In the genomic region with DNA sequence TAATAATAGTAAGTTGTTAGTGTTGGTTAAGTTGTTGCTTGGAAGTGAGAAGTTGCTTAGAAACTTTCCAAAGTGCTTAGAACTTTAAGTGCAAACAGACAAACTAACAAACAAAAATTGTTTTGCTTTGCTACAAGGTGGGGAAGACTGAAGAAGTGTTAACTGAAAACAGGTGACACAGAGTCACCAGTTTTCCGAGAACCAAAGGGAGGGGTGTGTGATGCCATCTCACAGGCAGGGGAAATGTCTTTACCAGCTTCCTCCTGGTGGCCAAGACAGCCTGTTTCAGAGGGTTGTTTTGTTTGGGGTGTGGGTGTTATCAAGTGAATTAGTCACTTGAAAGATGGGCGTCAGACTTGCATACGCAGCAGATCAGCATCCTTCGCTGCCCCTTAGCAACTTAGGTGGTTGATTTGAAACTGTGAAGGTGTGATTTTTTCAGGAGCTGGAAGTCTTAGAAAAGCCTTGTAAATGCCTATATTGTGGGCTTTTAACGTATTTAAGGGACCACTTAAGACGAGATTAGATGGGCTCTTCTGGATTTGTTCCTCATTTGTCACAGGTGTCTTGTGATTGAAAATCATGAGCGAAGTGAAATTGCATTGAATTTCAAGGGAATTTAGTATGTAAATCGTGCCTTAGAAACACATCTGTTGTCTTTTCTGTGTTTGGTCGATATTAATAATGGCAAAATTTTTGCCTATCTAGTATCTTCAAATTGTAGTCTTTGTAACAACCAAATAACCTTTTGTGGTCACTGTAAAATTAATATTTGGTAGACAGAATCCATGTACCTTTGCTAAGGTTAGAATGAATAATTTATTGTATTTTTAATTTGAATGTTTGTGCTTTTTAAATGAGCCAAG, we compare ENCODE assay signal across 8 cellular contexts. TPM values are rescaled to one million over a fixed set of nuclear protein-coding genes. Genes with fewer than 3 reads are reported as not detected.
DNase-seq lines count a peak whose midpoint lies in the region; ATAC-seq and TF ChIP-seq lines count a peak whose summit lies in the region.

No MANE protein-coding gene starts in this region.

- H3K4me1 ChIP-seq in adipocyte (ENCODE audit: control insufficient read depth, insufficient read depth, low read length) (peaks cover 5% of the 10 kb centered on the region), iPS-15b (ENCODE audit: control insufficient read depth, insufficient read depth, low read length) (peaks cover 21% of the 10 kb centered on the region), spleen (peaks cover 40 to 65% (median 57%) of the 10 kb centered on the region in 6 donors)

- TF ChIP-seq POLR2A in spleen (IDR thresholded peaks at IDR 0.05): peak; percentile 74 to 89 (median 87)

- WGBS in spleen, 5 donors: 0 to 1% (median 0%) methylated on average over 9 of the region's 9 CpGs

- H3K36me3 ChIP-seq in adipocyte (ENCODE audit: control insufficient read depth, insufficient read depth, low read length, severe bottlenecking) (peaks cover 41% of the 10 kb centered on the region), iPS-15b (ENCODE audit: control insufficient read depth, insufficient read depth, low read length) (no peaks in the 10 kb centered on the region), spleen (peaks cover 0 to 53% (median 4%) of the 10 kb centered on the region in 6 donors)

- TF ChIP-seq CTCF in spleen (IDR thresholded peaks at IDR 0.05 in 8 of 11, conservative IDR thresholded peaks at IDR 0.05 in 3 of 11): peak in 9 of 11 experiments; percentile 36 to 88 (median 64)

- DNase-seq in DMS53 (lab: John Stamatoyannopoulos, UW) (peak; percentile 71), DMS53 treated with DMSO at 0.1 percent for 48 hours (lab: John Stamatoyannopoulos, UW; ENCODE audit: unreplicated experiment) (no peak), SKM-1 treated with dmso at 0.1 percent for 144 hours (lab: John Stamatoyannopoulos, UW; ENCODE audit: unreplicated experiment) (peak; percentile 69), adipocyte (ENCODE audit: low read depth) (peak; percentile 71), spleen (peak; percentile 85), HK-2 (ENCODE audit: unreplicated experiment) (no peak)

- peak overlapping the region; percentile 92 to 100 (median 98) for H3K27ac ChIP-seq in spleen

- intact Hi-C loops in spleen (cut with DNase I; ENCODE audit: low total_unique reads): no loop called here

- H3K9me3 ChIP-seq in adipocyte (ENCODE audit: control insufficient read depth, low read length) (no peaks in the 10 kb centered on the region), iPS-15b (ENCODE audit: control insufficient read depth, insufficient read depth, low read length) (no peaks in the 10 kb centered on the region), spleen (no peaks in the 10 kb centered on the region)

- H3K9ac ChIP-seq in adipocyte (ENCODE audit: low read length) (peak overlapping the region; percentile 100), iPS-15b (ENCODE audit: low read depth, low read length) (peak overlapping the region; percentile 18)

- H3K27me3 ChIP-seq in adipocyte (replicated peaks; ENCODE audit: control insufficient read depth, insufficient read depth, low read length) (no peaks in the 10 kb centered on the region), iPS-15b (ENCODE audit: control insufficient read depth, insufficient read depth, low read length) (no peaks in the 10 kb centered on the region), spleen (replicated peaks in 1 of 7) (no peaks in the 10 kb centered on the region)

- H3K4me3 ChIP-seq in adipocyte (ENCODE audit: low read length) (peak overlapping the region; percentile 99), iPS-15b (ENCODE audit: low read depth, low read length) (peak overlapping the region; percentile 78), spleen (peak overlapping the region; percentile 66 to 96 (median 83))

- no peak for ATAC-seq in HG03095 (IDR thresholded peaks at IDR 0.05; ENCODE audit: unreplicated experiment)

RNA-seq across cellular contexts. Expression of a gene that starts 2.7 kb away (rescaled TPM):
- 1,000 to 10,000 TPM in 2 of 7 donors, 100 to 1,000 TPM in 5; 266 to 1,804 (median 799) TPM for total RNA-seq in spleen
- 1,000 to 10,000 TPM in 2 of 3 donors, 100 to 1,000 TPM in 1; 526 to 1,090 (median 1,018) TPM for polyA plus RNA-seq in spleen

RNA-seq across cellular contexts. Expression of a gene that starts 38.9 kb away (rescaled TPM):
- total RNA-seq in spleen: 100 to 1,000 TPM in 3 of 7 donors, 10 to 100 TPM in 4; 65.4 to 128 (median 99.5) TPM
- 10 to 100 TPM; 19.3 to 32.0 (median 23.4) TPM for polyA plus RNA-seq in spleen

RNA-seq across cellular contexts. Expression of a gene that starts 42.9 kb away (rescaled TPM):
- 10 to 100 TPM; 11.6 to 33.4 (median 25.7) TPM for total RNA-seq in spleen
- 10 to 100 TPM; 14.1 to 26.2 (median 24.1) TPM for polyA plus RNA-seq in spleen

Comparison
In these comparisons a context has a peak if more than half of its experiments do, and no peak if none do; other contexts are left out.
1. DNase-seq: peak in DMS53 (single experiment), SKM-1 treated with dmso at 0.1 percent for 144 hours (single experiment), adipocyte (single experiment) and spleen (single experiment); none in DMS53 treated with DMSO at 0.1 percent for 48 hours (single experiment) and HK-2 (single experiment).
2. Peak in every context shown above with its lines, with median percentiles within 50 percentile points of each other: H3K4me3 ChIP-seq.